Comparison of ENCODE assay signal across 22 cellular contexts in genomic region chr16:16099320-16099719, GRCh38.
DNase-seq lines count a peak whose midpoint lies in the region; ATAC-seq and TF ChIP-seq lines count a peak whose summit lies in the region.
"Had no signal": no experiment of that assay in that cellular context is flagged by ENCODE, and none has a peak within 500 bp of the region (broad histone marks: within the 10 kb centered on the region; RNA-seq: fewer than 3 reads in every experiment).

No MANE protein-coding gene starts in this region.

- TF ChIP-seq CTCF in VCaP (conservative IDR thresholded peaks at IDR 0.05) = no peak
- TF ChIP-seq CTCF in thyroid gland (IDR thresholded peaks at IDR 0.05) = no peak
- no peak for TF ChIP-seq CTCF in BE2C (IDR thresholded peaks at IDR 0.05; ENCODE audit: low read depth, low read length)

- no peak for DNase-seq in activated naive CD8-positive, alpha-beta T cell treated with anti-CD3 and anti-CD28 coated beads, Interleukin-2, amount 10 ng/mL, durations not matched to agents 7 days and 5 days
- no peak for DNase-seq in activated naive CD8-positive, alpha-beta T cell treated with anti-CD3 and anti-CD28 coated beads for 36 hours
- DNase-seq in myocyte (ENCODE audit: low read depth) (peak; percentile 19), thyroid gland (peak in 1 of 2 donors; percentile 45), BE2C (no peak), NCI-H146 (lab: John Stamatoyannopoulos, UW) (no peak), SKM-1 treated with dmso at 0.1 percent for 144 hours (lab: John Stamatoyannopoulos, UW; ENCODE audit: unreplicated experiment) (no peak)
- DNase-seq: activated CD4-positive, alpha-beta memory T cell treated with anti-CD3 and anti-CD28 coated beads, Interleukin-2, amount 10 ng/mL, durations not matched to agents 7 days and 5 days; activated CD8-positive, alpha-beta memory T cell treated with anti-CD3 and anti-CD28 coated beads, Interleukin-2, amount 50 U/mL, for 48 hours; activated gamma-delta T cell; glutamatergic neuron; islet precursor cell; left ventricle myocardium inferior; naive thymus-derived CD8-positive, alpha-beta T cell; NCI-H1436; NCI-H524; T-helper 1 cell had no signal

- H3K36me3 ChIP-seq in thyroid gland (peaks cover 9 to 21% of the 10 kb centered on the region in 2 donors), BE2C (peaks cover 76% of the 10 kb centered on the region)

- H3K27ac Mint-ChIP-seq in activated naive CD8-positive, alpha-beta T cell treated with anti-CD3 and anti-CD28 coated beads, Interleukin-2, amount 10 ng/mL, durations not matched to agents 7 days and 5 days = peak overlapping the region; percentile 13
- no peak overlapping the region for H3K27ac Mint-ChIP-seq in activated naive CD8-positive, alpha-beta T cell treated with anti-CD3 and anti-CD28 coated beads for 36 hours

- intact Hi-C loops in thyroid gland (cut with DNase I) = no loop called here

- H3K27me3 ChIP-seq in thyroid gland = no peaks in the 10 kb centered on the region
- H3K27me3 ChIP-seq in BE2C = no peaks in the 10 kb centered on the region
- H3K27me3 ChIP-seq: suprapubic skin had no signal

- peaks cover 2% of the 10 kb centered on the region for H3K4me1 Mint-ChIP-seq in activated naive CD8-positive, alpha-beta T cell treated with anti-CD3 and anti-CD28 coated beads, Interleukin-2, amount 10 ng/mL, durations not matched to agents 7 days and 5 days
- no peaks in the 10 kb centered on the region for H3K4me1 Mint-ChIP-seq in activated naive CD8-positive, alpha-beta T cell treated with anti-CD3 and anti-CD28 coated beads for 36 hours
- H3K4me1 Mint-ChIP-seq: activated CD4-positive, alpha-beta memory T cell treated with anti-CD3 and anti-CD28 coated beads, Interleukin-2, amount 10 ng/mL, durations not matched to agents 7 days and 5 days; brain had no signal

- TF ChIP-seq POLR2A in thyroid gland (IDR thresholded peaks at IDR 0.05) = no peak

- no peak overlapping the region for H3K4me3 Mint-ChIP-seq in activated naive CD8-positive, alpha-beta T cell treated with anti-CD3 and anti-CD28 coated beads, Interleukin-2, amount 10 ng/mL, durations not matched to agents 7 days and 5 days
- H3K4me3 Mint-ChIP-seq in activated naive CD8-positive, alpha-beta T cell treated with anti-CD3 and anti-CD28 coated beads for 36 hours = no peak overlapping the region
- H3K4me3 Mint-ChIP-seq: activated CD4-positive, alpha-beta memory T cell treated with anti-CD3 and anti-CD28 coated beads, Interleukin-2, amount 10 ng/mL, durations not matched to agents 7 days and 5 days; brain; GM23338; naive thymus-derived CD8-positive, alpha-beta T cell had no signal

- WGBS in thyroid gland, 2 donors = 59 to 66% methylated on average over 3 to 4 of the region's 4 CpGs

- H3K9me3 ChIP-seq in thyroid gland (no peaks in the 10 kb centered on the region), BE2C (peaks cover 2% of the 10 kb centered on the region; the same call in 1 of the 2 replicates)
- H3K9me3 ChIP-seq: left ventricle myocardium inferior, suprapubic skin had no signal

- H3K27ac ChIP-seq in VCaP = peak overlapping the region; percentile 13; the same call in 1 of the 2 replicates
- H3K27ac ChIP-seq in thyroid gland = peak overlapping the region; percentile 62 to 90 (median 69)
- H3K27ac ChIP-seq: KMS-11, left ventricle myocardium inferior, suprapubic skin had no signal

- H3K9me3 Mint-ChIP-seq in activated naive CD8-positive, alpha-beta T cell treated with anti-CD3 and anti-CD28 coated beads, Interleukin-2, amount 10 ng/mL, durations not matched to agents 7 days and 5 days = no peaks in the 10 kb centered on the region
- no peaks in the 10 kb centered on the region for H3K9me3 Mint-ChIP-seq in activated naive CD8-positive, alpha-beta T cell treated with anti-CD3 and anti-CD28 coated beads for 36 hours
- H3K9me3 Mint-ChIP-seq: activated CD4-positive, alpha-beta memory T cell treated with anti-CD3 and anti-CD28 coated beads, Interleukin-2, amount 10 ng/mL, durations not matched to agents 7 days and 5 days; brain; GM23338; naive thymus-derived CD8-positive, alpha-beta T cell had no signal

- H3K36me3 Mint-ChIP-seq in activated naive CD8-positive, alpha-beta T cell treated with anti-CD3 and anti-CD28 coated beads, Interleukin-2, amount 10 ng/mL, durations not matched to agents 7 days and 5 days = peaks cover 25% of the 10 kb centered on the region
- peaks cover 45% of the 10 kb centered on the region for H3K36me3 Mint-ChIP-seq in activated naive CD8-positive, alpha-beta T cell treated with anti-CD3 and anti-CD28 coated beads for 36 hours

- H3K4me3 ChIP-seq in thyroid gland (replicated peaks in 1 of 3) (no peak overlapping the region), BE2C (ENCODE audit: low read depth, low read length) (no peak overlapping the region)
- H3K4me3 ChIP-seq: GM23338, left ventricle myocardium inferior, suprapubic skin had no signal

- peaks cover 42 to 53% of the 10 kb centered on the region in 2 donors for H3K4me1 ChIP-seq in thyroid gland
- H3K4me1 ChIP-seq in BE2C = no peaks in the 10 kb centered on the region
- H3K4me1 ChIP-seq: suprapubic skin had no signal

- POLR2A ChIA-PET in activated naive CD8-positive, alpha-beta T cell treated with anti-CD3 and anti-CD28 coated beads, Interleukin-2, amount 10 ng/mL, durations not matched to agents 7 days and 5 days (lab: Charles Lee) = no interaction called here

- ATAC-seq in activated naive CD8-positive, alpha-beta T cell treated with anti-CD3 and anti-CD28 coated beads, Interleukin-2, amount 10 ng/mL, durations not matched to agents 7 days and 5 days (ENCODE audit: low read depth) = no peak
- ATAC-seq: GM23338; naive thymus-derived CD8-positive, alpha-beta T cell had no signal

- no peaks in the 10 kb centered on the region for H3K27me3 Mint-ChIP-seq in activated naive CD8-positive, alpha-beta T cell treated with anti-CD3 and anti-CD28 coated beads, Interleukin-2, amount 10 ng/mL, durations not matched to agents 7 days and 5 days
- no peaks in the 10 kb centered on the region for H3K27me3 Mint-ChIP-seq in activated naive CD8-positive, alpha-beta T cell treated with anti-CD3 and anti-CD28 coated beads for 36 hours
- H3K27me3 Mint-ChIP-seq: activated CD4-positive, alpha-beta memory T cell treated with anti-CD3 and anti-CD28 coated beads, Interleukin-2, amount 10 ng/mL, durations not matched to agents 7 days and 5 days; naive thymus-derived CD8-positive, alpha-beta T cell had no signal
